Comparison of ENCODE assay signal across 9 cellular contexts in genomic region chr1:89631756-89632155, GRCh38. TPM values are rescaled to one million over a fixed set of nuclear protein-coding genes. Genes with fewer than 3 reads are reported as not detected.
DNase-seq lines count a peak whose midpoint lies in the region; ATAC-seq and TF ChIP-seq lines count a peak whose summit lies in the region.
"Had no signal": no experiment of that assay in that cellular context is flagged by ENCODE, and none has a peak within 500 bp of the region (broad histone marks: within the 10 kb centered on the region; RNA-seq: fewer than 3 reads in every experiment).

No MANE protein-coding gene starts in this region.

- WGBS in hepatocyte (ENCODE audit: low lambda C conversion rate, missing lambda C conversion rate), result 70% methylated on average over 7 of the region's 7 CpGs

- TF ChIP-seq RAD21 in HCT116 (IDR thresholded peaks at IDR 0.05; ENCODE audit: low read depth), result no peak

- intact Hi-C loops in HCT116 (cut with micrococcal nuclease), result loop anchor here (10.0 kb wide), 2 partner anchors 107 to 363 kb away; partner anchors contain the start of genes LRRC8B and ZNF326

- no peak for ATAC-seq in HCT116
- ATAC-seq in activated naive CD4-positive, alpha-beta T cell treated with anti-CD3 and anti-CD28 coated beads, Interleukin-2, amount 50 U/mL, for 72 hours, result no peak
- no peak for ATAC-seq in stimulated activated effector memory CD8-positive, alpha-beta T cell treated with anti-CD3 and anti-CD28 coated beads, Interleukin-12 subunit alpha, Interleukin-12 subunit beta, amount 100 ng/mL, for 72 hours
- ATAC-seq in GM18505 (IDR thresholded peaks at IDR 0.05; ENCODE audit: unreplicated experiment), result no peak
- ATAC-seq in HG03469 (IDR thresholded peaks at IDR 0.05; ENCODE audit: unreplicated experiment), result no peak

- H3K4me1 Mint-ChIP-seq in stimulated activated effector memory CD8-positive, alpha-beta T cell treated with anti-CD3 and anti-CD28 coated beads, Interleukin-12 subunit alpha, Interleukin-12 subunit beta, amount 100 ng/mL, for 72 hours, result peaks cover 60% of the 10 kb centered on the region

- DNase-seq in HCT116 (ENCODE audit: low read depth, low spot score) (no peak), hepatocyte (ENCODE audit: low spot score) (no peak), DMS53 treated with DMSO at 0.1 percent for 48 hours (lab: John Stamatoyannopoulos, UW; ENCODE audit: unreplicated experiment) (no peak), DMS 273 treated with DMSO at 0.1 percent for 48 hours (lab: John Stamatoyannopoulos, UW) (no peak)
- DNase-seq in activated naive CD4-positive, alpha-beta T cell treated with anti-CD3 and anti-CD28 coated beads, Interleukin-2, amount 50 U/mL, for 72 hours (ENCODE audit: low spot score in 2 of 2), result no peak
- no peak for DNase-seq in stimulated activated effector memory CD8-positive, alpha-beta T cell treated with anti-CD3 and anti-CD28 coated beads, Interleukin-12 subunit alpha, Interleukin-12 subunit beta, amount 100 ng/mL, for 72 hours (ENCODE audit: low spot score in 2 of 2)
- DNase-seq: stimulated activated CD4-positive, alpha-beta T cell treated with anti-CD3 and anti-CD28 coated beads, Interleukin-2, amount 100 ng/mL, for 48 hours had no signal

- H3K4me1 ChIP-seq in HCT116 (ENCODE audit: control insufficient read depth in 1 of 2, insufficient read depth in 2 of 2, low read length in 2 of 2), result peaks cover 8 to 36% of the 10 kb centered on the region in 2 experiments; a peak in 3 of 4 replicates
- H3K4me1 ChIP-seq in hepatocyte (ENCODE audit: insufficient read depth), result peaks cover 4% of the 10 kb centered on the region

- TF ChIP-seq POLR2A in HCT116 (IDR thresholded peaks at IDR 0.05; ENCODE audit: borderline replicate concordance, extremely low read depth, insufficient read depth, insufficient read length) (no peak), GM18505 (IDR thresholded peaks at IDR 0.05; ENCODE audit: borderline replicate concordance, extremely low read depth, insufficient read depth, insufficient read length) (no peak)

- H4K20me1 ChIP-seq in HCT116 (ENCODE audit: insufficient read depth) (peaks cover 3% of the 10 kb centered on the region; the same call in 1 of the 2 replicates), hepatocyte (ENCODE audit: insufficient read depth, poor library complexity, severe bottlenecking) (no peaks in the 10 kb centered on the region)

- TF ChIP-seq CTCF in HCT116 (IDR thresholded peaks at IDR 0.05 in 2 of 3, conservative IDR thresholded peaks at IDR 0.05 in 1 of 3; ENCODE audit: borderline replicate concordance in 1 of 3, insufficient read depth in 1 of 3, low read depth in 2 of 3, low read length in 2 of 3) (no peak), hepatocyte (IDR thresholded peaks at IDR 0.05; ENCODE audit: poor library complexity) (no peak)

- H2AFZ ChIP-seq in HCT116 (ENCODE audit: low read depth, low read length, poor library complexity, severe bottlenecking) (peak overlapping the region; percentile 22), hepatocyte (peak overlapping the region; percentile 83)

- POLR2A ChIA-PET in HCT116 (lab: Charles Lee), result no interaction called here

- peak overlapping the region; percentile 72 to 98 for H3K27ac Mint-ChIP-seq in activated naive CD4-positive, alpha-beta T cell treated with anti-CD3 and anti-CD28 coated beads, Interleukin-2, amount 50 U/mL, for 72 hours
- H3K27ac Mint-ChIP-seq in stimulated activated effector memory CD8-positive, alpha-beta T cell treated with anti-CD3 and anti-CD28 coated beads, Interleukin-12 subunit alpha, Interleukin-12 subunit beta, amount 100 ng/mL, for 72 hours, result peak overlapping the region; percentile 96

- H3K4me2 ChIP-seq in HCT116 (ENCODE audit: low read length) (peak overlapping the region; percentile 94), hepatocyte (peak overlapping the region; percentile 98)

- H3K4me3 ChIP-seq in HCT116 (replicated peaks in 1 of 2; ENCODE audit: low read depth in 1 of 2, low read length in 2 of 2), result peak overlapping the region; percentile 55 to 80
- no peak overlapping the region for H3K4me3 ChIP-seq in hepatocyte

- H3K36me3 ChIP-seq in HCT116 (ENCODE audit: control insufficient read depth in 1 of 2, insufficient read depth in 2 of 2, low read length in 2 of 2) (no peaks in the 10 kb centered on the region), hepatocyte (replicated peaks; ENCODE audit: insufficient read depth, low read depth) (no peaks in the 10 kb centered on the region)

- H3K27ac ChIP-seq in HCT116 (ENCODE audit: low read depth, low read length) (no peak overlapping the region; the same call in 1 of the 2 replicates), hepatocyte (no peak overlapping the region)

- peaks cover 22 to 29% of the 10 kb centered on the region in 2 donors for H3K36me3 Mint-ChIP-seq in activated naive CD4-positive, alpha-beta T cell treated with anti-CD3 and anti-CD28 coated beads, Interleukin-2, amount 50 U/mL, for 72 hours
- H3K36me3 Mint-ChIP-seq in stimulated activated effector memory CD8-positive, alpha-beta T cell treated with anti-CD3 and anti-CD28 coated beads, Interleukin-12 subunit alpha, Interleukin-12 subunit beta, amount 100 ng/mL, for 72 hours, result peaks cover 40% of the 10 kb centered on the region

- H3K79me2 ChIP-seq in HCT116 (ENCODE audit: insufficient read depth, low read length) (peaks cover 30% of the 10 kb centered on the region), hepatocyte (no peaks in the 10 kb centered on the region)

- H3K4me3 Mint-ChIP-seq in stimulated activated effector memory CD8-positive, alpha-beta T cell treated with anti-CD3 and anti-CD28 coated beads, Interleukin-12 subunit alpha, Interleukin-12 subunit beta, amount 100 ng/mL, for 72 hours, result peak overlapping the region; percentile 90

- BruUV-seq in HCT116 (replicated peaks; lab: Mats Ljungman, UMichigan), result no TSS peak

- H3K9ac ChIP-seq in HCT116 (ENCODE audit: low read length), result peak overlapping the region; percentile 82

- CTCF ChIA-PET in HCT116 (lab: Charles Lee), result interaction anchor here (2.3 kb wide), 1 partner anchor 132 kb away, joined by 10 read pairs; no protein-coding TSS in a partner anchor

- H3K9me2 ChIP-seq in HCT116 (ENCODE audit: insufficient read depth) (no peaks in the 10 kb centered on the region), hepatocyte (replicated peaks; ENCODE audit: insufficient read depth) (no peaks in the 10 kb centered on the region)

- H3K27me3 ChIP-seq in HCT116 (ENCODE audit: insufficient read depth, low read length), result no peaks in the 10 kb centered on the region
- peaks cover 9% of the 10 kb centered on the region for H3K27me3 ChIP-seq in hepatocyte

- no peaks in the 10 kb centered on the region for H3K9me3 Mint-ChIP-seq in activated naive CD4-positive, alpha-beta T cell treated with anti-CD3 and anti-CD28 coated beads, Interleukin-2, amount 50 U/mL, for 72 hours
- no peaks in the 10 kb centered on the region for H3K9me3 Mint-ChIP-seq in stimulated activated effector memory CD8-positive, alpha-beta T cell treated with anti-CD3 and anti-CD28 coated beads, Interleukin-12 subunit alpha, Interleukin-12 subunit beta, amount 100 ng/mL, for 72 hours

- RAD21 ChIA-PET in HCT116 (lab: Charles Lee; ENCODE audit: low non-redundant PET in 1 of 2, low total read pairs in 2 of 2, uncharacterized antibody in 2 of 2, unreplicated experiment in 2 of 2), result no interaction called here

- H3K9me3 ChIP-seq in HCT116 (ENCODE audit: control insufficient read depth in 1 of 2, insufficient read depth in 1 of 2, low read depth in 1 of 2, low read length in 2 of 2) (no peaks in the 10 kb centered on the region), hepatocyte (ENCODE audit: low read depth) (no peaks in the 10 kb centered on the region)

TF ChIP-seq in HCT116, 20 proteins besides CTCF, POLR2A, EP300 and RAD21 (continues in another document):
- no peak for TF ChIP-seq ZNF274 (IDR thresholded peaks at IDR 0.05; ENCODE audit: low read depth, low read length)
- TF ChIP-seq POLR2AphosphoS5 (IDR thresholded peaks at IDR 0.05; ENCODE audit: low read depth, low read length), result no peak
- no peak for TF ChIP-seq ZFX (IDR thresholded peaks at IDR 0.05)
- TF ChIP-seq EZH2phosphoT487 (IDR thresholded peaks at IDR 0.05; ENCODE audit: borderline replicate concordance), result no peak
- no peak for TF ChIP-seq EZH2 (IDR thresholded peaks at IDR 0.05)
- no peak for TF ChIP-seq SRF (IDR thresholded peaks at IDR 0.05; ENCODE audit: low read depth)
- TF ChIP-seq ELF1 (IDR thresholded peaks at IDR 0.05; ENCODE audit: borderline replicate concordance, low read depth), result no peak
- TF ChIP-seq JUND (IDR thresholded peaks at IDR 0.05), result no peak
- no peak for TF ChIP-seq REST (IDR thresholded peaks at IDR 0.05; ENCODE audit: low read depth)
- no peak for TF ChIP-seq MAX (IDR thresholded peaks at IDR 0.05)

RNA-seq across cellular contexts. Expression of gene LRRC8C, which starts 1.2 kb away (rescaled TPM):
- total RNA-seq in HCT116 (2021; ENCODE audit: unreplicated experiment), result 8.4 TPM
- polyA plus RNA-seq in HCT116 (2012), result 1.7 and 2.2 TPM in 2 replicates
- 10 to 100 TPM; 27.0 to 31.7 TPM for total RNA-seq in activated naive CD4-positive, alpha-beta T cell treated with anti-CD3 and anti-CD28 coated beads, Interleukin-2, amount 50 U/mL, for 72 hours
- 1.0 and 1.5 TPM in 2 replicates for total RNA-seq in hepatocyte
- 0.70 and 1.1 TPM in 2 replicates for polyA plus RNA-seq in hepatocyte
